Comparison of ENCODE assay signal across 1 cellular context in genomic region chr16:70746040-70746707, GRCh38.
TF ChIP-seq lines count a peak whose summit lies in the region.

No MANE protein-coding gene starts in this region.

TF ChIP-seq in K562, 482 proteins besides CTCF, POLR2A, EP300 and RAD21 (continued from another document):
- no peak for TF ChIP-seq KDM1A (IDR thresholded peaks at IDR 0.05)
- TF ChIP-seq ZBTB7A (IDR thresholded peaks at IDR 0.05; ENCODE audit: borderline replicate concordance, control insufficient read depth, low read depth, low read length) = no peak
- no peak for TF ChIP-seq ATF1 (CRISPR knock-in tag; IDR thresholded peaks at IDR 0.05)
- TF ChIP-seq ATF1 (tag; IDR thresholded peaks at IDR 0.05) = peak; percentile 30; the same call in 1 of the 2 replicates
- TF ChIP-seq ZBTB9 (CRISPR knock-in tag; IDR thresholded peaks at IDR 0.05) = no peak
- TF ChIP-seq HOMEZ (CRISPR knock-in tag; IDR thresholded peaks at IDR 0.05) = no peak
- TF ChIP-seq CBX5 (IDR thresholded peaks at IDR 0.05; ENCODE audit: borderline replicate concordance, low read depth) = no peak
- no peak for TF ChIP-seq SMARCC2 (IDR thresholded peaks at IDR 0.05; ENCODE audit: low read depth)
- TF ChIP-seq HNRNPLL (IDR thresholded peaks at IDR 0.05; ENCODE audit: low read depth, low read length, poor library complexity, severe bottlenecking) = no peak
- no peak for TF ChIP-seq ZNF75A (CRISPR knock-in tag; IDR thresholded peaks at IDR 0.05)
- TF ChIP-seq ZNF655 (CRISPR knock-in tag; IDR thresholded peaks at IDR 0.05) = no peak
- TF ChIP-seq ATF6 (CRISPR knock-in tag; IDR thresholded peaks at IDR 0.05) = no peak
- no peak for TF ChIP-seq KDM2B (CRISPR knock-in tag; IDR thresholded peaks at IDR 0.05)
- no peak for TF ChIP-seq ZNF212 (CRISPR knock-in tag; IDR thresholded peaks at IDR 0.05)
- TF ChIP-seq SIN3A (IDR thresholded peaks at IDR 0.05; ENCODE audit: borderline replicate concordance in 2 of 2, control insufficient read depth in 1 of 2, low read depth in 2 of 2, low read length in 2 of 2) = no peak
